Comparison of ENCODE assay signal across 4 cellular contexts in the genomic region with DNA sequence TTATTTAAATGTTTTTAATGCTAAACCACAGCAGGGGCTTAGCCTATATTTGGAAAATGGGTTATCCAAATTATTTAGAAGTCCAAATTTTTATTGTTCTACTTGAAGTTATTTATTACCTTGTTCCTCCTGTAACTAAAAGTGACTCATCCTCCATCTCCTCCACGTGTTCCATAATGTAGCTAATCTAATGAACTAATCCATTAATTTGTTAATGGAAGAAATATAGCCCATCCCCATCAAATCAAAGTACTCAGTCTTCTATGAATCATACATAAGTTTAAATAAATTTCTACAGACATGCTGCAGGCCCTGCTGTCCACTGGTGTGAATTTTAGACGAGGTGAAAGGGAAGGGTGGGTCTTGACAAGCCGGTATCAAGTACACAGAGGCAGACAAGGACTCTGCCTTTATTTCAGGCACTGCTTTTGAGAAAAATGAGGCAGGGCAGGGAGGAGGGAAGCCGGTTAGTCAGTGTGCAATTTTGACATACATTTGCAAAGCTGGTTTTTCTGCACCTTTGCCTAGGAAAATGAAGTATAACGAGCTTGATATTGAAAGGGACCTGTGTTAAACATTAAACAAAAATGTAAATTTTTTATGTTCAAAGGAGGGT. TPM values are rescaled to one million over a fixed set of nuclear protein-coding genes. Genes with fewer than 3 reads are reported as not detected.
"Had no signal": no experiment of that assay in that cellular context is flagged by ENCODE, and none has a peak within 500 bp of the region (broad histone marks: within the 10 kb centered on the region; RNA-seq: fewer than 3 reads in every experiment).

No MANE protein-coding gene starts in this region.

RNA-seq across cellular contexts. Expression of a gene that starts 21.2 kb away (rescaled TPM):
- total RNA-seq: activated CD8-positive, alpha-beta T cell treated with anti-CD3 and anti-CD28 coated beads, Interleukin-2, amount 10 ng/mL, durations not matched to agents 7 days and 5 days; activated naive CD8-positive, alpha-beta T cell treated with anti-CD3 and anti-CD28 coated beads, Interleukin-2, amount 10 ng/mL, durations not matched to agents 7 days and 5 days; SK-MEL-5; T-helper 17 cell had no signal
